In the genomic region with DNA sequence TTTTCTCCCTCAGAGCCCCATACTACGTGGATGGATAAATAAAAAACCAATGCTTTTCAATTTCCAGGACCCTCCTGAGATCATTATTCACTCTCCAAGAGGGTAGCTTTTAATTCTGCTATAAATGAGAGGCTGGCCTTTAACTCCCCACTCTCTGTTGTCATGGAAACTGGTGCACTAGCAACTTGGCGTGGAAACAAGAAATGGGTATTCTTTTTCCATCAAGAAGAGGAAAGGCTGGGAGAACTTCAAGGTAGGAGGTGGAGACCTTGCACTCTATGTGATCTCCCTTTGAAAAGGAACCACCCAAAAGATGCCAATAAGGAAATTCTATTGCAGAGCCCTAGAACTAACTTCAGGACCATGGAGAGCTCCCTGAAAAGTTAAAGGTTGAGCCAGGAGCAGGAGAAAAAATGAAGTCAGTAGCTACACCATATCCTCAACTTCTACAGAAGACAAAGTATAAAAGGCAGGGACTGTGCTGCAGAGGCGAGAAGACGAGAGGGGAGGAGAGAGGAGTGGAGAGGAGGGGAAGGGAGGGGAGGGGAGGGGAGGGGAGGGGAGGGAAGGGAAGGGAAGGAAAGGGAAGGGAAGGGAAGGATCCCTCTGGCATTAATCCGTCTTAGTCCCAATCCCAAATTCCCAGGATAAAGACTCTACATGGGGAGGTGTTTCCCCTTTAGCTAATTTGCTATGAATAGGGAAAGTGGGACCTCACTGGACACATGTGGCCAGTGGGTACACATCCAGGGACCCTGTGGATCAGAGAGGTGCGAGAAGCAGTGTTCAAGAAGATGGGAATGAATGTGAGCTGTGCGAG, we compare ENCODE assay signal across 11 cellular contexts. TPM values are rescaled to one million over a fixed set of nuclear protein-coding genes. Genes with fewer than 3 reads are reported as not detected.
A peak's percentile ranks its signal among the peaks of the same experiment; 100 is the strongest.
DNase-seq lines count a peak whose midpoint lies in the region; ATAC-seq, FAIRE-seq and TF ChIP-seq lines count a peak whose summit lies in the region.
"Had no signal": no experiment of that assay in that cellular context is flagged by ENCODE, and none has a peak within 500 bp of the region (broad histone marks: within the 10 kb centered on the region; RNA-seq: fewer than 3 reads in every experiment).

No MANE protein-coding gene starts in this region.

- H3K27me3 Mint-ChIP-seq in T-helper 2 cell treated with Interferon-gamma antibody and Interleukin-4, amounts not matched to agents 5 μg/mL and 100 μg/mL, for 36 hours (ENCODE audit: low read depth): no peaks in the 10 kb centered on the region
- H3K27me3 Mint-ChIP-seq in activated T-cell treated with anti-CD3 and anti-CD28 coated beads, Interleukin-2, amount 50 U/mL, for 4 hours (ENCODE audit: low read depth): peaks cover 29% of the 10 kb centered on the region

- no peaks in the 10 kb centered on the region for H3K4me1 Mint-ChIP-seq in T-helper 2 cell treated with Interferon-gamma antibody and Interleukin-4, amounts not matched to agents 5 μg/mL and 100 μg/mL, for 36 hours (ENCODE audit: low read depth)
- no peaks in the 10 kb centered on the region for H3K4me1 Mint-ChIP-seq in activated T-cell treated with anti-CD3 and anti-CD28 coated beads, Interleukin-2, amount 50 U/mL, for 4 hours (ENCODE audit: low read depth)
- H3K4me1 Mint-ChIP-seq: naive thymus-derived CD8-positive, alpha-beta T cell had no signal

- H3K4me2 ChIP-seq in HepG2 (ENCODE audit: low read depth, low read length) (no peak overlapping the region), OCI-LY7 (ENCODE audit: low read length) (no peak overlapping the region)

- H3K27ac ChIP-seq in HepG2 (ENCODE audit: extremely low read length, insufficient read depth, low read length) (no peak overlapping the region), right lobe of liver (no peak overlapping the region), OCI-LY7 (ENCODE audit: low read depth, low read length, poor library complexity, severe bottlenecking) (no peak overlapping the region)

- no peaks in the 10 kb centered on the region for H3K4me1 ChIP-seq in HepG2 (ENCODE audit: insufficient read depth, low read length)
- H3K4me1 ChIP-seq in right lobe of liver: no peaks in the 10 kb centered on the region
- no peaks in the 10 kb centered on the region for H3K4me1 ChIP-seq in OCI-LY7 (ENCODE audit: insufficient read depth, low read length, poor library complexity, severe bottlenecking)
- H3K4me1 ChIP-seq: Caco-2 had no signal

- CTCF ChIA-PET in HepG2 (lab: Yijun Ruan, JAX; ENCODE audit: low intra/inter-chr PET ratio, low total read pairs): no interaction called here
- CTCF ChIA-PET in OCI-LY7 (lab: Charles Lee; ENCODE audit: unreplicated experiment): no interaction called here

- POLR2A ChIA-PET in HepG2 (lab: Yijun Ruan, JAX): no interaction called here
- POLR2A ChIA-PET in OCI-LY7 (lab: Charles Lee): interaction anchor here (0.6 to 1.4 kb wide), 2 partner anchors 20 to 1351 kb away, joined by 3 to 9 read pairs; no protein-coding TSS in a partner anchor

- TF ChIP-seq EP300 in HepG2 (IDR thresholded peaks at IDR 0.05; ENCODE audit: low read depth in 2 of 2, low read length in 2 of 2): no peak
- TF ChIP-seq EP300 in HepG2 (CRISPR knock-in tag; IDR thresholded peaks at IDR 0.05; ENCODE audit: borderline replicate concordance): no peak

- 7% methylated on average over 7 of the region's 7 CpGs for WGBS in HepG2 (ENCODE audit: low lambda C conversion rate)
- 21% methylated on average over 6 of the region's 7 CpGs for WGBS in right lobe of liver (ENCODE audit: insufficient coverage, low coverage, low lambda C conversion rate, missing lambda C conversion rate)

- no peak overlapping the region for H3K4me3 Mint-ChIP-seq in T-helper 2 cell treated with Interferon-gamma antibody and Interleukin-4, amounts not matched to agents 5 μg/mL and 100 μg/mL, for 36 hours
- no peak overlapping the region for H3K4me3 Mint-ChIP-seq in activated T-cell treated with anti-CD3 and anti-CD28 coated beads, Interleukin-2, amount 50 U/mL, for 4 hours
- H3K4me3 Mint-ChIP-seq: naive thymus-derived CD8-positive, alpha-beta T cell had no signal

- intact Hi-C loops in HepG2 (cut with micrococcal nuclease; ENCODE audit: unreplicated experiment) (no loop called here), right lobe of liver (cut with DNase I) (no loop called here), OCI-LY7 (cut with micrococcal nuclease; ENCODE audit: unreplicated experiment) (loop anchor here (10.0 kb wide), 1 partner anchor 464 kb away; no protein-coding TSS in a partner anchor)

- in situ Hi-C loops in HepG2 (cut with HindIII; ENCODE audit: extremely low pct_ligation_motif_present, low pct_unique_long_range_greater_than_20kb): no loop called here

- TF ChIP-seq RAD21 in HepG2 (CRISPR knock-in tag; IDR thresholded peaks at IDR 0.05): no peak

- H3K9ac ChIP-seq in HepG2 (ENCODE audit: insufficient read depth, low read depth, low read length): no peak overlapping the region

- no TSS peak for BruUV-seq in HepG2 (replicated peaks; lab: Mats Ljungman, UMichigan)
- no TSS peak for BruUV-seq in OCI-LY7 (replicated peaks; lab: Mats Ljungman, UMichigan)

- ATAC-seq in HepG2: no peak
- no peak for ATAC-seq in right lobe of liver
- no peak for ATAC-seq in activated T-cell treated with anti-CD3 and anti-CD28 coated beads, Interleukin-2, amount 50 U/mL, for 4 hours
- ATAC-seq: naive thymus-derived CD8-positive, alpha-beta T cell had no signal

- H3K4me3 ChIP-seq in HepG2 (replicated peaks in 1 of 3; ENCODE audit: insufficient read depth in 1 of 3, low read depth in 2 of 3, low read length in 3 of 3) (no peak overlapping the region), right lobe of liver (no peak overlapping the region), OCI-LY7 (ENCODE audit: low read depth, low read length, poor library complexity, severe bottlenecking) (no peak overlapping the region)
- H3K4me3 ChIP-seq: MG63 had no signal

- FAIRE-seq in HepG2 (lab: Jason Lieb, UNC): no peak

- H3K9me3 ChIP-seq in HepG2 (ENCODE audit: low read length): no peaks in the 10 kb centered on the region
- no peaks in the 10 kb centered on the region for H3K9me3 ChIP-seq in right lobe of liver
- H3K9me3 ChIP-seq in OCI-LY7 (ENCODE audit: low read length): no peaks in the 10 kb centered on the region
- H3K9me3 ChIP-seq: Caco-2, MG63 had no signal

- no peaks in the 10 kb centered on the region for H3K79me2 ChIP-seq in HepG2 (ENCODE audit: insufficient read depth, low read length)
- H3K79me2 ChIP-seq in OCI-LY7 (ENCODE audit: insufficient read depth, low read depth, low read length): no peaks in the 10 kb centered on the region

- no peaks in the 10 kb centered on the region; a peak in 2 of 5 replicates for H3K27me3 ChIP-seq in HepG2 (ENCODE audit: control insufficient read depth in 1 of 2, insufficient read depth in 2 of 2, low read length in 2 of 2)
- no peaks in the 10 kb centered on the region for H3K27me3 ChIP-seq in right lobe of liver
- H3K27me3 ChIP-seq: MG63 had no signal

- H2AFZ ChIP-seq in HepG2 (ENCODE audit: low read length) (no peak overlapping the region), OCI-LY7 (ENCODE audit: low read length) (no peak overlapping the region)

- H4K20me1 ChIP-seq in HepG2 (ENCODE audit: insufficient read depth, low read length) (no peaks in the 10 kb centered on the region), OCI-LY7 (ENCODE audit: insufficient read depth, low read length) (no peaks in the 10 kb centered on the region)

- TF ChIP-seq CTCF in HepG2 (CRISPR knock-in tag; IDR thresholded peaks at IDR 0.05): no peak
- no peak for TF ChIP-seq CTCF in right lobe of liver (IDR thresholded peaks at IDR 0.05)
- no peak for TF ChIP-seq CTCF in OCI-LY7 (conservative IDR thresholded peaks at IDR 0.05; ENCODE audit: low read length)

- TF ChIP-seq POLR2A in HepG2 (IDR thresholded peaks at IDR 0.05; ENCODE audit: insufficient read depth in 1 of 2, low read depth in 2 of 2, low read length in 2 of 2) (no peak), right lobe of liver (IDR thresholded peaks at IDR 0.05) (no peak), erythroblast (IDR thresholded peaks at IDR 0.05; ENCODE audit: low read length) (no peak)

- H3K9me3 Mint-ChIP-seq in T-helper 2 cell treated with Interferon-gamma antibody and Interleukin-4, amounts not matched to agents 5 μg/mL and 100 μg/mL, for 36 hours: no peaks in the 10 kb centered on the region
- H3K9me3 Mint-ChIP-seq in activated T-cell treated with anti-CD3 and anti-CD28 coated beads, Interleukin-2, amount 50 U/mL, for 4 hours: no peaks in the 10 kb centered on the region

- no peak overlapping the region for H3K27ac Mint-ChIP-seq in T-helper 2 cell treated with Interferon-gamma antibody and Interleukin-4, amounts not matched to agents 5 μg/mL and 100 μg/mL, for 36 hours

- H3K9me2 ChIP-seq in OCI-LY7 (ENCODE audit: insufficient read depth, low read length): no peaks in the 10 kb centered on the region

- no peaks in the 10 kb centered on the region for H3K36me3 Mint-ChIP-seq in T-helper 2 cell treated with Interferon-gamma antibody and Interleukin-4, amounts not matched to agents 5 μg/mL and 100 μg/mL, for 36 hours (ENCODE audit: low read depth)
- no peaks in the 10 kb centered on the region for H3K36me3 Mint-ChIP-seq in activated T-cell treated with anti-CD3 and anti-CD28 coated beads, Interleukin-2, amount 50 U/mL, for 4 hours (ENCODE audit: insufficient read depth)
- H3K36me3 Mint-ChIP-seq: naive thymus-derived CD8-positive, alpha-beta T cell had no signal

- peak; percentile 21 for DNase-seq in HepG2 (ENCODE audit: low spot score)
- no peak for DNase-seq in right lobe of liver
- DNase-seq in OCI-LY7 (ENCODE audit: low spot score): peak; percentile 51
- peak; percentile 40 to 57 for DNase-seq in erythroblast (lab: John Stamatoyannopoulos, UW)
- DNase-seq in NCI-H446 treated with DMSO at 0.1 percent for 48 hours (lab: John Stamatoyannopoulos, UW): no peak
- no peak for DNase-seq in T-helper 2 cell treated with Interferon-gamma antibody and Interleukin-4, amounts not matched to agents 5 μg/mL and 100 μg/mL, for 36 hours (ENCODE audit: low spot score)
- DNase-seq in activated T-cell treated with anti-CD3 and anti-CD28 coated beads, Interleukin-2, amount 50 U/mL, for 4 hours: no peak
- no peak for DNase-seq in SHP77 treated with DMSO at 0.1 percent for 48 hours (lab: John Stamatoyannopoulos, UW)
- DNase-seq: MG63 had no signal

- no peaks in the 10 kb centered on the region for H3K36me3 ChIP-seq in HepG2 (replicated peaks in 1 of 2; ENCODE audit: control insufficient read depth in 1 of 2, insufficient read depth in 2 of 2, low read length in 2 of 2)
- H3K36me3 ChIP-seq in right lobe of liver: no peaks in the 10 kb centered on the region
- H3K36me3 ChIP-seq in OCI-LY7 (ENCODE audit: insufficient read depth, low read length): no peaks in the 10 kb centered on the region
- H3K36me3 ChIP-seq: MG63 had no signal

RNA-seq across cellular contexts. Expression of a gene that starts 46.7 kb away (rescaled TPM):
- total RNA-seq in HepG2 (2016; rRNA removed; fragmentation: Illumina TruSeq; extraction: Trizol) (1.1 and 3.0 TPM in 2 replicates), right lobe of liver (1 to 10 TPM; 2.8 to 8.4 (median 5.6) TPM), OCI-LY7 (2022) (9.0 and 9.9 TPM in 2 replicates)
- total RNA-seq in HepG2 (2016; cell fraction: cytosol; rRNA removed; fragmentation: Illumina TruSeq; extraction: Trizol; ENCODE audit: low read depth): 0.35 and 0.71 TPM in 2 replicates
- 1.1 and 2.7 TPM in 2 replicates for total RNA-seq in HepG2 (2016; cell fraction: insoluble cytoplasmic fraction; rRNA removed; fragmentation: Illumina TruSeq; extraction: Trizol)
- 0.96 and 1.4 TPM in 2 replicates for total RNA-seq in HepG2 (2016; cell fraction: membrane; rRNA removed; fragmentation: Illumina TruSeq; extraction: Trizol)
- total RNA-seq in HepG2 (2016; cell fraction: nucleus; rRNA removed; fragmentation: Illumina TruSeq; extraction: Trizol): 4.3 and 5.0 TPM in 2 replicates
- 0.99 and 1.2 TPM in 2 replicates for polyA plus RNA-seq in HepG2 (2011; rRNA removed)
- 1.1 and 1.4 TPM in 2 replicates for polyA plus RNA-seq in HepG2 (2011; cell fraction: cytosol; rRNA removed)
- polyA plus RNA-seq in HepG2 (2011; cell fraction: nucleus; rRNA removed): 2.7 and 3.4 TPM in 2 replicates
- 2.5 and 2.6 TPM in 2 replicates for polyA plus RNA-seq in HepG2 (2012)
- polyA plus RNA-seq in HepG2 (2016; cell fraction: cytosol; fragmentation: Illumina TruSeq; extraction: Trizol; ENCODE audit: low read depth): 0.19 and 0.40 TPM in 2 replicates
- polyA plus RNA-seq in HepG2 (2016; cell fraction: insoluble cytoplasmic fraction; fragmentation: Illumina TruSeq; extraction: Trizol; ENCODE audit: low read depth): 0.85 and 1.5 TPM in 2 replicates
- polyA plus RNA-seq in HepG2 (2016; cell fraction: membrane; fragmentation: Illumina TruSeq; extraction: Trizol; ENCODE audit: low read depth): 0.32 and 0.69 TPM in 2 replicates
- 3.1 TPM in 2 replicates for polyA plus RNA-seq in HepG2 (2016; cell fraction: nucleus; fragmentation: Illumina TruSeq; extraction: Trizol; ENCODE audit: insufficient read depth, low read depth)
- polyA minus RNA-seq in HepG2 (2011; rRNA and poly(A)+ RNA removed; ENCODE audit: low replicate concordance): 4.5 and 6.7 TPM in 2 replicates
- 2.0 and 2.5 TPM in 2 replicates for polyA minus RNA-seq in HepG2 (2011; cell fraction: cytosol; rRNA and poly(A)+ RNA removed)
- polyA minus RNA-seq in HepG2 (2011; cell fraction: nucleus; rRNA and poly(A)+ RNA removed): 3.1 and 4.8 TPM in 2 replicates
- 8.4 and 13.1 TPM in 2 replicates for total RNA-seq in OCI-LY7 (2014; rRNA removed; shearing (Covaris generic))
- total RNA-seq in activated T-cell treated with anti-CD3 and anti-CD28 coated beads, Interleukin-2, amount 50 U/mL, for 4 hours: 1 to 10 TPM; 6.2 to 9.2 (median 6.9) TPM

Comparison
In these comparisons a context has a peak if more than half of its experiments do, and no peak if none do; other contexts are left out.
1. DNase-seq: peak in HepG2 (single experiment), OCI-LY7 (single experiment) and erythroblast (2 of 2); none in right lobe of liver (0 of 3), NCI-H446 treated with DMSO at 0.1 percent for 48 hours (single experiment), T-helper 2 cell treated with Interferon-gamma antibody and Interleukin-4, amounts not matched to agents 5 μg/mL and 100 μg/mL, for 36 hours (single experiment), activated T-cell treated with anti-CD3 and anti-CD28 coated beads, Interleukin-2, amount 50 U/mL, for 4 hours (single experiment) and SHP77 treated with DMSO at 0.1 percent for 48 hours (single experiment).